ENCODE assay signal across 16 cellular contexts in the genomic region with DNA sequence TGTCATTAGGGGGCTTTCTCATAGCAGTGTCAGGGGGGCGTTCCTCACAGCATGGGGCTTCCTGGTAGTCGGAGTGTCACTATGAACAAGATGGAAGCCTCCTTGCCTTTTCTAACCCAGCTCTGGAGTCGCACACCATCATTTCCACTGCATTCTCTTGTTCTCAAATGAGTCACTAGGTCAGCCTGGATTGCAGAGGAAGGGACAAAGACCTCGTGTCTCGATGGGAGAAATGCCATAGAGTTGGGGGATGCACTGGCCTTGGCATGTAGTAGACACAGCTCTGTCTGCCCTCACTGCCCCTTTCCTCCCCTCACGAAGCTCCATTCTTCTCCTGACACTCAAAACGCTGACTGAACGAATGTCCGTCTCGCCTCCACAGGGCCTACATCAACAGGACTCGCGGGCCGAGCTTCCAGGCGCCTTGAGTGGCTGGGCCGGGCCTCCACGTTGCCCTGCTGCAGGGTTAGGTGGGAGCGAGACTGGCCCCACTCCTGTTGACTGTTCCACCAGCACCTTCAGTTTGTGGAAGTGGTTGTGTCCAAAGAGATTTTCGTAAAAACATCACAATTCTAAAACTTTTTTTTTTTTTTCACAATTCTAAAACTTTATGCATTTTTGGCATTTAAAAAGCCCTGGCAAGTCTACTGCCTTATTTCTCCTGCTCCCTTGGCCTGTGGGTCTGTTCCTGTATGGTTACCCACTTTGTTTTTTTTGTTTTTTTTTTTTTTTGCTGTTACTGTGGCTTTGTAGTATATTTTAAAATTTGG. TPM values are rescaled to one million over a fixed set of nuclear protein-coding genes. Genes with fewer than 3 reads are reported as not detected.
DNase-seq lines count a peak whose midpoint lies in the region; ATAC-seq and TF ChIP-seq lines count a peak whose summit lies in the region.
"Had no signal": no experiment of that assay in that cellular context is flagged by ENCODE, and none has a peak within 500 bp of the region (broad histone marks: within the 10 kb centered on the region; RNA-seq: fewer than 3 reads in every experiment).

No MANE protein-coding gene starts in this region.

- H3K9me3 ChIP-seq in A673 (ENCODE audit: low read depth, low read length, poor library complexity, severe bottlenecking): peaks cover 3% of the 10 kb centered on the region
- peaks cover 7% of the 10 kb centered on the region for H3K9me3 ChIP-seq in OCI-LY1 (ENCODE audit: low read length)
- peaks cover 0 to 4% (median 0%) of the 10 kb centered on the region in 3 donors for H3K9me3 ChIP-seq in esophagus squamous epithelium
- no peaks in the 10 kb centered on the region for H3K9me3 ChIP-seq in osteoblast (ENCODE audit: low read depth, low read length)
- H3K9me3 ChIP-seq: gastrocnemius medialis had no signal

- H3K9ac ChIP-seq in OCI-LY1 (ENCODE audit: low read length): no peak overlapping the region

- H3K4me3 ChIP-seq in A673 (ENCODE audit: low read depth, low read length, poor library complexity, severe bottlenecking): no peak overlapping the region
- H3K4me3 ChIP-seq in OCI-LY1 (ENCODE audit: low read depth, low read length, poor library complexity, severe bottlenecking): no peak overlapping the region
- no peak overlapping the region for H3K4me3 ChIP-seq in esophagus squamous epithelium
- H3K4me3 ChIP-seq in osteoblast (ENCODE audit: insufficient read depth, low read length): no peak overlapping the region
- H3K4me3 ChIP-seq: gastrocnemius medialis had no signal

- H3K36me3 ChIP-seq in A673 (ENCODE audit: insufficient read depth, low read length, poor library complexity, severe bottlenecking): no peaks in the 10 kb centered on the region
- H3K36me3 ChIP-seq in OCI-LY1 (ENCODE audit: insufficient read depth, low read length): peaks cover 4% of the 10 kb centered on the region; the same call in 1 of the 2 replicates
- no peaks in the 10 kb centered on the region for H3K36me3 ChIP-seq in esophagus squamous epithelium
- no peaks in the 10 kb centered on the region for H3K36me3 ChIP-seq in osteoblast (ENCODE audit: insufficient read depth, low read length)
- H3K36me3 ChIP-seq: gastrocnemius medialis had no signal

- H3K79me2 ChIP-seq in OCI-LY1 (ENCODE audit: insufficient read depth, low read length) (no peaks in the 10 kb centered on the region), osteoblast (ENCODE audit: insufficient read depth, low read length) (peaks cover 30% of the 10 kb centered on the region)

- H3K27ac ChIP-seq in A673 (ENCODE audit: low read depth, low read length, poor library complexity, severe bottlenecking): peak overlapping the region; percentile 29
- peak overlapping the region; percentile 87 for H3K27ac ChIP-seq in OCI-LY1 (ENCODE audit: low read depth, low read length, poor library complexity, severe bottlenecking)
- peak overlapping the region in 3 of 4 donors; percentile 31 to 50 (median 37) for H3K27ac ChIP-seq in esophagus squamous epithelium
- H3K27ac ChIP-seq in osteoblast (ENCODE audit: low read depth, low read length): peak overlapping the region; percentile 66
- H3K27ac ChIP-seq: gastrocnemius medialis had no signal

- TF ChIP-seq POLR2A in esophagus squamous epithelium (IDR thresholded peaks at IDR 0.05): no peak

- H3K4me1 ChIP-seq in A673 (ENCODE audit: insufficient read depth, low read length, poor library complexity, severe bottlenecking) (peaks cover 10% of the 10 kb centered on the region), OCI-LY1 (ENCODE audit: insufficient read depth, low read length, severe bottlenecking) (peaks cover 48% of the 10 kb centered on the region), esophagus squamous epithelium (peaks cover 0 to 20% (median 3%) of the 10 kb centered on the region in 3 donors), osteoblast (ENCODE audit: insufficient read depth, low read length) (peaks cover 40% of the 10 kb centered on the region)

- H3K27me3 ChIP-seq in A673 (replicated peaks; ENCODE audit: insufficient read depth, low read depth, low read length, poor library complexity) (no peaks in the 10 kb centered on the region), OCI-LY1 (ENCODE audit: insufficient read depth, low read length) (no peaks in the 10 kb centered on the region), esophagus squamous epithelium (no peaks in the 10 kb centered on the region), osteoblast (ENCODE audit: insufficient read depth, low read length) (no peaks in the 10 kb centered on the region)
- H3K27me3 ChIP-seq: gastrocnemius medialis had no signal

- BruUV-seq in A673 (replicated peaks; lab: Mats Ljungman, UMichigan): no TSS peak

- ATAC-seq in HG03442 (IDR thresholded peaks at IDR 0.05; ENCODE audit: unreplicated experiment) (no peak), GM18909 (IDR thresholded peaks at IDR 0.05; ENCODE audit: poor library complexity, unreplicated experiment) (no peak)
- ATAC-seq: naive thymus-derived CD4-positive, alpha-beta T cell; stimulated activated naive B cell treated with anti-CD40 and anti-IgM and Interleukin-4, amounts not matched to agents 10 μg/mL and 1 μg/mL and 100 μg/mL, for 72 hours had no signal

- CTCF ChIA-PET in A673 (lab: Charles Lee): no interaction called here

- H3K4me2 ChIP-seq in OCI-LY1 (ENCODE audit: low read length) (no peak overlapping the region), osteoblast (ENCODE audit: insufficient read depth, low read length) (peak overlapping the region; percentile 14)

- H3K9me2 ChIP-seq in OCI-LY1 (ENCODE audit: low read depth, low read length): no peaks in the 10 kb centered on the region

- intact Hi-C loops in A673 (cut with micrococcal nuclease; ENCODE audit: unreplicated experiment) (no loop called here), esophagus squamous epithelium (cut with DNase I) (no loop called here)

- DNase-seq in A673 (ENCODE audit: low spot score) (no peak), esophagus squamous epithelium (lab: John Stamatoyannopoulos, UW) (no peak), osteoblast (ENCODE audit: insufficient read length, low spot score, missing footprints) (no peak), NCI-H2081 (lab: John Stamatoyannopoulos, UW) (no peak)
- DNase-seq in stimulated activated naive CD4-positive, alpha-beta T cell (lab: John Stamatoyannopoulos, UW): no peak
- DNase-seq: activated CD8-positive, alpha-beta memory T cell treated with anti-CD3 and anti-CD28 coated beads for 24 hours; activated effector memory CD4-positive, alpha-beta T cell treated with Interleukin-2 at 50 U/mL for 16 hours; Calu3; effector memory CD4-positive, alpha-beta T cell; naive thymus-derived CD4-positive, alpha-beta T cell; NCI-H2171; stimulated activated naive B cell treated with anti-CD40 and anti-IgM and Interleukin-4, amounts not matched to agents 10 μg/mL and 1 μg/mL and 100 μg/mL, for 72 hours had no signal

- no peak for TF ChIP-seq CTCF in A673 (conservative IDR thresholded peaks at IDR 0.05; ENCODE audit: low read depth, low read length)
- TF ChIP-seq CTCF in OCI-LY1 (IDR thresholded peaks at IDR 0.05; ENCODE audit: low read length): no peak
- no peak for TF ChIP-seq CTCF in esophagus squamous epithelium (IDR thresholded peaks at IDR 0.05)
- no peak for TF ChIP-seq CTCF in osteoblast (IDR thresholded peaks at IDR 0.05; ENCODE audit: extremely low read depth, low read depth, low read length)

- H2AFZ ChIP-seq in OCI-LY1 (ENCODE audit: low read length): no peak overlapping the region
- no peak overlapping the region for H2AFZ ChIP-seq in osteoblast (ENCODE audit: low read length)

- H4K20me1 ChIP-seq in OCI-LY1 (ENCODE audit: insufficient read depth, low read length): no peaks in the 10 kb centered on the region
- H4K20me1 ChIP-seq in osteoblast (ENCODE audit: insufficient read depth, low read length): peaks cover 3% of the 10 kb centered on the region

- no peaks in the 10 kb centered on the region for H3F3A ChIP-seq in OCI-LY1 (ENCODE audit: insufficient read depth, low read length)

- POLR2A ChIA-PET in A673 (lab: Charles Lee; ENCODE audit: low non-redundant PET): interaction anchor here (0.6 kb wide), 1 partner anchor 19 kb away, joined by 3 read pairs; no protein-coding TSS in a partner anchor

- WGBS in esophagus squamous epithelium, 2 donors: 82 to 86% methylated on average over 11 to 13 of the region's 18 CpGs

RNA-seq across cellular contexts. Expression of gene PKNOX1, which starts 18.8 kb away (rescaled TPM):
- total RNA-seq in A673 (2021) (30.6 and 33.8 TPM in 2 replicates), esophagus squamous epithelium (10 to 100 TPM in 2 of 4 donors, 1 to 10 TPM in 2; 7.7 to 19.6 (median 9.5) TPM), osteoblast (11.9 and 15.9 TPM in 2 replicates)

Comparison
In these comparisons a context has a peak if more than half of its experiments do, and no peak if none do; other contexts are left out.
1. H3K27ac ChIP-seq: peak in every context shown above with its lines; median percentile 87 in OCI-LY1; 66 in osteoblast; 37 in esophagus squamous epithelium; 29 in A673.